Comparison of ENCODE assay signal across 12 cellular contexts in genomic region chr6:142323377-142323776, GRCh38. TPM values are rescaled to one million over a fixed set of nuclear protein-coding genes. Genes with fewer than 3 reads are reported as not detected.
DNase-seq lines count a peak whose midpoint lies in the region; ATAC-seq and TF ChIP-seq lines count a peak whose summit lies in the region.
"Had no signal": no experiment of that assay in that cellular context is flagged by ENCODE, and none has a peak within 500 bp of the region (broad histone marks: within the 10 kb centered on the region; RNA-seq: fewer than 3 reads in every experiment).

No MANE protein-coding gene starts in this region.

- no peak for ATAC-seq in SK-N-SH treated with all-trans-retinoic acid at 6 μM for 48 hours
- ATAC-seq in CD8-positive, alpha-beta T cell = no peak

- peaks cover 28% of the 10 kb centered on the region for H3F3A ChIP-seq in SK-N-SH (replicated peaks; ENCODE audit: insufficient read depth)

- no peak for TF ChIP-seq EP300 in SK-N-SH (IDR thresholded peaks at IDR 0.05; ENCODE audit: borderline replicate concordance in 1 of 2, low read depth in 1 of 2, low read length in 1 of 2)

- POLR2A ChIA-PET in SK-N-SH (lab: Yijun Ruan, JAX) = no interaction called here
- POLR2A ChIA-PET in CD8-positive, alpha-beta T cell (lab: Charles Lee) = no interaction called here

- H3K27me3 ChIP-seq in SK-N-SH (ENCODE audit: insufficient read depth) = no peaks in the 10 kb centered on the region
- H3K27me3 ChIP-seq in vagina = no peaks in the 10 kb centered on the region
- no peaks in the 10 kb centered on the region for H3K27me3 ChIP-seq in CD8-positive, alpha-beta T cell (ENCODE audit: insufficient read depth, low read length)

- no peak overlapping the region for H3K9ac ChIP-seq in SK-N-SH

- H3K36me3 ChIP-seq in SK-N-SH (replicated peaks in 1 of 2; ENCODE audit: control insufficient read depth in 1 of 2, insufficient read depth in 2 of 2, low read length in 1 of 2) (peaks cover 0 to 4% of the 10 kb centered on the region in 2 experiments), vagina (no peaks in the 10 kb centered on the region)
- no peaks in the 10 kb centered on the region for H3K36me3 ChIP-seq in CD8-positive, alpha-beta T cell (ENCODE audit: insufficient read depth, low read length)

- H3K4me2 ChIP-seq in SK-N-SH = no peak overlapping the region

- H3K79me2 ChIP-seq in SK-N-SH (ENCODE audit: insufficient read depth) = peaks cover 97% of the 10 kb centered on the region

- no peaks in the 10 kb centered on the region for H3K36me3 Mint-ChIP-seq in CD8-positive, alpha-beta T cell

- no peak for TF ChIP-seq RAD21 in SK-N-SH (IDR thresholded peaks at IDR 0.05; ENCODE audit: low read length)

- peak overlapping the region; percentile 51 to 63; a peak in 3 of 4 replicates for H3K27ac ChIP-seq in SK-N-SH (ENCODE audit: low read depth in 2 of 2, low read length in 1 of 2)
- H3K27ac ChIP-seq in vagina = no peak overlapping the region
- no peak overlapping the region for H3K27ac ChIP-seq in CD8-positive, alpha-beta T cell (ENCODE audit: low read depth, low read length)

- H3K9me3 ChIP-seq in SK-N-SH (no peaks in the 10 kb centered on the region), vagina (no peaks in the 10 kb centered on the region)
- H3K9me3 ChIP-seq in CD8-positive, alpha-beta T cell (ENCODE audit: low read length) = no peaks in the 10 kb centered on the region

- H2AFZ ChIP-seq in SK-N-SH (ENCODE audit: low read depth) = no peak overlapping the region

- no peaks in the 10 kb centered on the region for H3K9me3 Mint-ChIP-seq in CD8-positive, alpha-beta T cell

- 48% methylated on average over 6 of the region's 6 CpGs for WGBS in SK-N-SH (ENCODE audit: low lambda C conversion rate)

- no peak overlapping the region for H3K4me3 Mint-ChIP-seq in CD8-positive, alpha-beta T cell

- no peaks in the 10 kb centered on the region for H3K27me3 Mint-ChIP-seq in CD8-positive, alpha-beta T cell (ENCODE audit: low read depth)

- H3K27ac Mint-ChIP-seq in CD8-positive, alpha-beta T cell = no peak overlapping the region

- CTCF ChIA-PET in SK-N-SH (lab: Yijun Ruan, JAX) = no interaction called here
- CTCF ChIA-PET in CD8-positive, alpha-beta T cell (lab: Charles Lee) = no interaction called here

- intact Hi-C loops in vagina (cut with DNase I) = no loop called here
- intact Hi-C loops in CD8-positive, alpha-beta T cell (cut with DNase I, micrococcal nuclease) = no loop called here

- in situ Hi-C loops in KBM-7 (cut with MboI; ENCODE audit: low pct_unique_long_range_greater_than_20kb, low sequenced_read_pairs) = no loop called here

- H3K9me2 ChIP-seq in SK-N-SH = no peaks in the 10 kb centered on the region

- H3K4me3 ChIP-seq in SK-N-SH (ENCODE audit: low read depth in 2 of 2, low read length in 1 of 2) (no peak overlapping the region), choroid plexus epithelial cell (ENCODE audit: low read depth, low read length) (no peak overlapping the region), vagina (no peak overlapping the region)
- no peak overlapping the region for H3K4me3 ChIP-seq in CD8-positive, alpha-beta T cell (ENCODE audit: low read depth, low read length)

- DNase-seq in SK-N-SH (no peak), NCI-H526 (lab: John Stamatoyannopoulos, UW) (peak; percentile 90 to 94), choroid plexus epithelial cell (ENCODE audit: low read depth) (peak; percentile 37), GM10266 (ENCODE audit: extremely low spot score) (no peak), KBM-7 (no peak), vagina (ENCODE audit: extremely low spot score in 2 of 2) (no peak)
- no peak for DNase-seq in CD8-positive, alpha-beta T cell
- DNase-seq: activated naive CD4-positive, alpha-beta T cell treated with anti-CD3 and anti-CD28 coated beads, Interleukin-2, amount 50 U/mL, for 16 hours; central memory CD4-positive, alpha-beta T cell; NCI-H226; stimulated activated CD4-positive, alpha-beta T cell treated with anti-CD3 and anti-CD28 coated beads, Interleukin-12 subunit alpha, Interleukin-12 subunit beta, amount 100 ng/mL, for 4 hours had no signal

- H4K20me1 ChIP-seq in SK-N-SH (ENCODE audit: insufficient read depth) = no peaks in the 10 kb centered on the region

- no peaks in the 10 kb centered on the region for H3K4me1 Mint-ChIP-seq in CD8-positive, alpha-beta T cell (ENCODE audit: low read depth)

- no peak for TF ChIP-seq POLR2A in vagina (IDR thresholded peaks at IDR 0.05)

- TF ChIP-seq CTCF in SK-N-SH (IDR thresholded peaks at IDR 0.05) = no peak
- no peak for TF ChIP-seq CTCF in choroid plexus epithelial cell (conservative IDR thresholded peaks at IDR 0.05; ENCODE audit: low read depth, low read length)
- no peak for TF ChIP-seq CTCF in GM10266 (IDR thresholded peaks at IDR 0.05; ENCODE audit: control insufficient read depth, insufficient read depth, low read depth, missing control alignments)
- no peak for TF ChIP-seq CTCF in vagina (IDR thresholded peaks at IDR 0.05)
- TF ChIP-seq CTCF in CD8-positive, alpha-beta T cell (IDR thresholded peaks at IDR 0.05) = no peak

- H3K4me1 ChIP-seq in SK-N-SH (ENCODE audit: control insufficient read depth in 1 of 2, insufficient read depth in 2 of 2, low read depth in 1 of 2, low read length in 1 of 2) (no peaks in the 10 kb centered on the region; a peak in 1 of 4 replicates), vagina (no peaks in the 10 kb centered on the region)
- no peaks in the 10 kb centered on the region for H3K4me1 ChIP-seq in CD8-positive, alpha-beta T cell (ENCODE audit: insufficient read depth, low read length)

TF ChIP-seq in SK-N-SH, 30 proteins besides CTCF, POLR2A, EP300 and RAD21 (continues in another document):
- TF ChIP-seq USF2 (IDR thresholded peaks at IDR 0.05; ENCODE audit: borderline replicate concordance, low read depth, low read length) (no peak), GATA2 (CRISPR knock-in tag; IDR thresholded peaks at IDR 0.05) (no peak), MAX (IDR thresholded peaks at IDR 0.05; ENCODE audit: low read depth) (no peak), SIN3A (IDR thresholded peaks at IDR 0.05; ENCODE audit: borderline replicate concordance, low read depth, low read length) (no peak), USF1 (IDR thresholded peaks at IDR 0.05; ENCODE audit: borderline replicate concordance, low read depth) (no peak)

TF ChIP-seq in SK-N-SH treated with all-trans-retinoic acid at 6 μM for 48 hours, 23 proteins besides CTCF, POLR2A, EP300 and RAD21:
- TF ChIP-seq CREB5 (CRISPR knock-in tag; IDR thresholded peaks at IDR 0.05; ENCODE audit: low read depth) (no peak), ZFP30 (CRISPR knock-in tag; IDR thresholded peaks at IDR 0.05) (no peak), POU6F1 (CRISPR knock-in tag; IDR thresholded peaks at IDR 0.05; ENCODE audit: borderline replicate concordance, low read depth) (no peak), CSRNP3 (CRISPR knock-in tag; IDR thresholded peaks at IDR 0.05) (no peak), GLIS3 (CRISPR knock-in tag; IDR thresholded peaks at IDR 0.05) (no peak)

RNA-seq across cellular contexts. Expression of gene ADGRG6, which starts 21.6 kb away (rescaled TPM):
- 61.5 and 91.8 TPM in 2 replicates for polyA plus RNA-seq in SK-N-SH (2012; rRNA removed)
- 83.4 and 84.3 TPM in 2 replicates for polyA plus RNA-seq in SK-N-SH (2012; cell fraction: cytosol; rRNA removed)
- polyA plus RNA-seq in SK-N-SH (2012; cell fraction: nucleus; rRNA removed) = 78.5 and 178 TPM in 2 replicates
- 22.6 TPM for total RNA-seq in vagina
- under 1 TPM; 0.54 to 0.61 TPM for total RNA-seq in CD8-positive, alpha-beta T cell

Comparison
In these comparisons a context has a peak if more than half of its experiments do, and no peak if none do; other contexts are left out.
1. DNase-seq: peak in NCI-H526 (2 of 2) and choroid plexus epithelial cell (single experiment); none in SK-N-SH (single experiment), GM10266 (single experiment), KBM-7 (single experiment), vagina (0 of 2) and CD8-positive, alpha-beta T cell (0 of 7).
2. H3K27ac ChIP-seq: peak in SK-N-SH (2 of 2); none in vagina (single experiment) and CD8-positive, alpha-beta T cell (single experiment).
3. RNA of gene ADGRG6, which starts 21.6 kb away (total RNA-seq): 22.6 TPM in vagina (single experiment); 0.54 to 0.61 TPM in CD8-positive, alpha-beta T cell; every median in the first group is over 10 times any median in the second.